Comparison of ENCODE assay signal across 10 cellular contexts in the genomic region with DNA sequence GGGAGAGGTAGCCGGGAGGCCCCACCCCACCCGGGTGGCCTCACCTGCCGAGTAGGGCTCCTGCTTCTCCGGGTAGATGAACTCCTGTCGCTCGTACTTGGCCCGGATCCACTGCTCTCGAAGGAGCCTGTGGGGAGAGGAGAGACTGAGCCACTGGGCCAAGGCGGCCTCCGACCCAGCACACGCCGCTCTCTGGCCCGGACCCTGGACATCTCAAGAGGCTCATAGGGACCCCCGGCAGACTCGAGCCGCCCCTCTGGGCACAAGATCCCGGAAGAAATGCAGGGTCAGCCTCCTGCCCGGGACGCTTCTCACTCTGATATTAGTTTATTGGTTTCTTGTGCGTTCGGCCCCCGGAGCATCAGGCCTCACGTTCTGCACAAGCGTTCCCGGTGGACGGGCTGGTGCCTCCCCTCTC. TPM values are rescaled to one million over a fixed set of nuclear protein-coding genes. Genes with fewer than 3 reads are reported as not detected.
DNase-seq lines count a peak whose midpoint lies in the region; TF ChIP-seq lines count a peak whose summit lies in the region.
"Had no signal": no experiment of that assay in that cellular context is flagged by ENCODE, and none has a peak within 500 bp of the region (broad histone marks: within the 10 kb centered on the region; RNA-seq: fewer than 3 reads in every experiment).

No MANE protein-coding gene starts in this region.

- intact Hi-C loops in cardiac septum (cut with DNase I): no loop called here
- intact Hi-C loops in ovary (cut with DNase I): loop anchor here in 1 of 4 donors (10.0 kb wide), 1 partner anchor 145 kb away; no protein-coding TSS in a partner anchor

- WGBS in ovary, 3 donors: 61 to 76% (median 71%) methylated on average over 24 to 26 of the region's 26 CpGs

- no peak overlapping the region; a peak in 1 of 22 replicates for H3K27ac ChIP-seq in BLaER1 treated with 17β-estradiol and CSF1 and Interleukin-3, amounts not matched to agents 10 nM and 100 nM
- H3K27ac ChIP-seq in ovary: no peak overlapping the region
- H3K27ac ChIP-seq: C4-2B had no signal

- in situ Hi-C loops in GM13977 (cut with MboI; ENCODE audit: low pct_unique_long_range_greater_than_20kb, low sequenced_read_pairs, unreplicated experiment): no loop called here

- no peak for TF ChIP-seq POLR2A in ovary (IDR thresholded peaks at IDR 0.05)

- H4K20me1 ChIP-seq in BLaER1 treated with 17β-estradiol and CSF1 and Interleukin-3, amounts not matched to agents 10 nM and 100 nM: peaks cover 0 to 22% (median 8%) of the 10 kb centered on the region in 11 experiments; a peak in 11 of 22 replicates

- H3K27me3 ChIP-seq in BLaER1 treated with 17β-estradiol and CSF1 and Interleukin-3, amounts not matched to agents 10 nM and 100 nM: no peaks in the 10 kb centered on the region
- H3K27me3 ChIP-seq in ovary: no peaks in the 10 kb centered on the region

- no peak for TF ChIP-seq EP300 in ovary (IDR thresholded peaks at IDR 0.05)

- DNase-seq in HT-29 (ENCODE audit: low spot score): peak; percentile 75
- DNase-seq in cardiac septum (ENCODE audit: low spot score): peak; percentile 54
- DNase-seq in ovary: peak in 4 of 5 donors; percentile 5 to 28 (median 14)
- no peak for DNase-seq in GM13977 (ENCODE audit: low spot score)
- DNase-seq in NCI-H69 (lab: John Stamatoyannopoulos, UW): no peak
- DNase-seq in NCI-H1436 treated with DMSO at 0.1 percent for 48 hours (lab: John Stamatoyannopoulos, UW): no peak
- DNase-seq in HCEC 1CT: no peak
- DNase-seq: cortex of kidney had no signal

- H3K4me2 ChIP-seq in BLaER1 treated with 17β-estradiol and CSF1 and Interleukin-3, amounts not matched to agents 10 nM and 100 nM: peak overlapping the region in 7 of 11 experiments; percentile 34 to 100 (median 46); a peak in 8 of 22 replicates

- no peaks in the 10 kb centered on the region for H3K9me3 ChIP-seq in BLaER1 treated with 17β-estradiol and CSF1 and Interleukin-3, amounts not matched to agents 10 nM and 100 nM (replicated peaks in 1 of 11)
- no peaks in the 10 kb centered on the region for H3K9me3 ChIP-seq in ovary

- H3K4me3 ChIP-seq in BLaER1 treated with 17β-estradiol and CSF1 and Interleukin-3, amounts not matched to agents 10 nM and 100 nM: no peak overlapping the region
- no peak overlapping the region for H3K4me3 ChIP-seq in ovary

- peaks cover 0 to 48% (median 21%) of the 10 kb centered on the region in 11 experiments; a peak in 17 of 22 replicates for H3K36me3 ChIP-seq in BLaER1 treated with 17β-estradiol and CSF1 and Interleukin-3, amounts not matched to agents 10 nM and 100 nM
- no peaks in the 10 kb centered on the region for H3K36me3 ChIP-seq in ovary

- H3K9ac ChIP-seq in BLaER1 treated with 17β-estradiol and CSF1 and Interleukin-3, amounts not matched to agents 10 nM and 100 nM: no peak overlapping the region

- no peak for TF ChIP-seq CTCF in ovary (IDR thresholded peaks at IDR 0.05)
- no peak for TF ChIP-seq CTCF in GM13977 (IDR thresholded peaks at IDR 0.05; ENCODE audit: extremely low read depth, insufficient read depth, missing control alignments)

- peaks cover 68 to 88% (median 83%) of the 10 kb centered on the region in 10 experiments for H3K4me1 ChIP-seq in BLaER1 treated with 17β-estradiol and CSF1 and Interleukin-3, amounts not matched to agents 10 nM and 100 nM
- peaks cover 2% of the 10 kb centered on the region for H3K4me1 ChIP-seq in ovary (ENCODE audit: insufficient read depth)

RNA-seq across cellular contexts. Expression of gene ADAP1, which starts 34.5 kb away (rescaled TPM):
- 535 and 538 TPM in 2 replicates for total RNA-seq in HT-29 (2014; rRNA removed; shearing (Covaris generic))
- total RNA-seq in cardiac septum: 12.5 TPM
- total RNA-seq in ovary: 10 to 100 TPM in 1 of 7 donors, 1 to 10 TPM in 5, under 1 TPM in 1; 0.96 to 16.4 (median 3.6) TPM
- 1 to 10 TPM in 1 of 2 donors, under 1 TPM in 1; 0.52 to 3.5 TPM for polyA plus RNA-seq in ovary

RNA-seq across cellular contexts. Expression of gene GET4, which starts 43.6 kb away (rescaled TPM):
- total RNA-seq in HT-29 (2014; rRNA removed; shearing (Covaris generic)): 228 and 253 TPM in 2 replicates
- total RNA-seq in cardiac septum: 21.3 TPM
- total RNA-seq in ovary: 10 to 100 TPM; 16.8 to 37.6 (median 30.4) TPM
- 10 to 100 TPM in 1 of 2 donors, 1 to 10 TPM in 1; 7.2 to 37.2 TPM for polyA plus RNA-seq in ovary

RNA-seq across cellular contexts. Expression of gene COX19, which starts 55.4 kb away (rescaled TPM):
- 15.2 and 21.6 TPM in 2 replicates for total RNA-seq in HT-29 (2014; rRNA removed; shearing (Covaris generic))
- total RNA-seq in cardiac septum (7.3 TPM), ovary (10 to 100 TPM in 6 of 7 donors, 1 to 10 TPM in 1; 9.0 to 15.2 (median 10.5) TPM)
- polyA plus RNA-seq in ovary: 1 to 10 TPM; 6.7 to 6.8 TPM

Comparison
In these comparisons a context has a peak if more than half of its experiments do, and no peak if none do; other contexts are left out.
1. DNase-seq: peak in HT-29 (single experiment), cardiac septum (single experiment) and ovary (4 of 5); none in GM13977 (single experiment), NCI-H69 (single experiment), NCI-H1436 treated with DMSO at 0.1 percent for 48 hours (single experiment) and HCEC 1CT (single experiment).
2. RNA of gene ADAP1, which starts 34.5 kb away (total RNA-seq): 535 to 538 TPM in HT-29; 12.5 TPM in cardiac septum (single experiment) and 0.96 to 16.4 TPM in ovary; every median in the first group is over 10 times any median in the second.